In the genomic region with DNA sequence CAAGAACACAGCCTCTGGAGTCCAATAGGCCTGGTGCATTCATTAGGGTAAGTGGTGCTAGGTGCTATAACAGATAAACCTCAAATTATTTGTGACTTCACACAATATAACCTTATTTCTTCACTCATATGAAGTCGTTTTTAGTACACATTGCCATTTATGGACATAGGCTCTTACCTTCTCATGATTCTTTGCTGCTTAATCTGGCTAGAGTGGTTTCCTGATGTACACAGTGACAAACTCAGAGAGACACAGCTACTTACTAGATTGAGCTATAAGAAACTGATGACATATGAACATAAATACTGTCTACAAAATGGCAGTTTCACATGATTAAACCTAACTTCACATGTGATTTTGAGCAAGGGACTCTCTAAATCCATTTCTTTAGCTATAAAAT, we compare ENCODE assay signal across 22 cellular contexts.
"Had no signal": no experiment of that assay in that cellular context is flagged by ENCODE, and none has a peak within 500 bp of the region (broad histone marks: within the 10 kb centered on the region; RNA-seq: fewer than 3 reads in every experiment).

No MANE protein-coding gene starts in this region.

- H3K27ac Mint-ChIP-seq: immature natural killer cell; memory B cell; mesothelial cell of epicardium; natural killer cell treated with Interleukin-12 subunit alpha and Interleukin-12 subunit beta and Interleukin-15 and Interleukin-18, amount 100 ng/mL, for 72 hours; neural progenitor cell; stimulated activated naive B cell treated with anti-CD40 and anti-IgM and Interleukin-4, amounts not matched to agents 10 μg/mL and 1 μg/mL and 100 μg/mL, for 72 hours; stimulated activated naive CD8-positive, alpha-beta T cell treated with anti-CD3 and anti-CD28 coated beads, Interleukin-15, amount 100 ng/mL, for 72 hours had no signal

- H3K4me1 Mint-ChIP-seq: immature natural killer cell; mesothelial cell of epicardium; neural progenitor cell; stimulated activated naive CD8-positive, alpha-beta T cell treated with anti-CD3 and anti-CD28 coated beads, Interleukin-15, amount 100 ng/mL, for 72 hours had no signal

- H3K36me3 ChIP-seq: left ventricle myocardium inferior, lower lobe of right lung, neural progenitor cell, ovary, right atrium auricular region, sigmoid colon, tibial nerve, upper lobe of right lung, vagina had no signal

- H3K4me3 Mint-ChIP-seq: immature natural killer cell; mesothelial cell of epicardium; natural killer cell treated with Interleukin-12 subunit alpha and Interleukin-12 subunit beta and Interleukin-15 and Interleukin-18, amount 100 ng/mL, for 72 hours; neural progenitor cell; stimulated activated naive B cell treated with anti-CD40 and anti-IgM and Interleukin-4, amounts not matched to agents 10 μg/mL and 1 μg/mL and 100 μg/mL, for 72 hours; stimulated activated naive CD8-positive, alpha-beta T cell treated with anti-CD3 and anti-CD28 coated beads, Interleukin-15, amount 100 ng/mL, for 72 hours had no signal

- H3K27me3 ChIP-seq: foreskin keratinocyte, neural progenitor cell, ovary, right atrium auricular region, sigmoid colon, testis, tibial nerve, upper lobe of right lung, vagina had no signal

- DNase-seq: foreskin keratinocyte; immature natural killer cell; left ventricle myocardium inferior; lower lobe of right lung; nucleus accumbens; ovary; sigmoid colon; stimulated activated CD4-positive, alpha-beta T cell treated with anti-CD3 and anti-CD28 coated beads, Interleukin-2, amount 100 ng/mL, for 24 hours; stimulated activated CD4-positive, alpha-beta T cell treated with anti-CD3 and anti-CD28 coated beads, Interleukin-4, amount 100 ng/mL, for 4 hours; stimulated activated naive B cell treated with anti-CD40 and anti-IgM and Interleukin-4, amounts not matched to agents 10 μg/mL and 1 μg/mL and 100 μg/mL, for 72 hours; stimulated activated naive CD8-positive, alpha-beta T cell treated with anti-CD3 and anti-CD28 coated beads, Interleukin-15, amount 100 ng/mL, for 72 hours; testis; upper lobe of right lung had no signal

- H3K27me3 Mint-ChIP-seq: memory B cell; natural killer cell treated with Interleukin-12 subunit alpha and Interleukin-12 subunit beta and Interleukin-15 and Interleukin-18, amount 100 ng/mL, for 72 hours; stimulated activated naive B cell treated with anti-CD40 and anti-IgM and Interleukin-4, amounts not matched to agents 10 μg/mL and 1 μg/mL and 100 μg/mL, for 72 hours; stimulated activated naive CD8-positive, alpha-beta T cell treated with anti-CD3 and anti-CD28 coated beads, Interleukin-15, amount 100 ng/mL, for 72 hours had no signal

- H3K4me2 ChIP-seq: neural progenitor cell had no signal

- H3K27ac ChIP-seq: foreskin keratinocyte, left ventricle myocardium inferior, lower lobe of right lung, neural progenitor cell, ovary, right atrium auricular region, sigmoid colon, skin epidermis, testis, tibial nerve, upper lobe of right lung, vagina had no signal

- H3K36me3 Mint-ChIP-seq: immature natural killer cell; mesothelial cell of epicardium; natural killer cell treated with Interleukin-12 subunit alpha and Interleukin-12 subunit beta and Interleukin-15 and Interleukin-18, amount 100 ng/mL, for 72 hours; neural progenitor cell had no signal

- H3K9me3 Mint-ChIP-seq: immature natural killer cell; natural killer cell treated with Interleukin-12 subunit alpha and Interleukin-12 subunit beta and Interleukin-15 and Interleukin-18, amount 100 ng/mL, for 72 hours; stimulated activated naive CD8-positive, alpha-beta T cell treated with anti-CD3 and anti-CD28 coated beads, Interleukin-15, amount 100 ng/mL, for 72 hours had no signal

- H3K4me3 ChIP-seq: left ventricle myocardium inferior, lower lobe of right lung, neural progenitor cell, ovary, right atrium auricular region, sigmoid colon, skin epidermis, testis, tibial nerve, upper lobe of right lung, vagina had no signal

- FAIRE-seq: keratinocyte had no signal

- H2AFZ ChIP-seq: neural progenitor cell had no signal

- H3K9ac ChIP-seq: neural progenitor cell had no signal

- ATAC-seq: foreskin keratinocyte; lower lobe of right lung; natural killer cell treated with Interleukin-12 subunit alpha and Interleukin-12 subunit beta and Interleukin-15 and Interleukin-18, amount 100 ng/mL, for 72 hours; stimulated activated naive B cell treated with anti-CD40 and anti-IgM and Interleukin-4, amounts not matched to agents 10 μg/mL and 1 μg/mL and 100 μg/mL, for 72 hours; stimulated activated naive CD8-positive, alpha-beta T cell treated with anti-CD3 and anti-CD28 coated beads, Interleukin-15, amount 100 ng/mL, for 72 hours; upper lobe of right lung had no signal

- H3K9me3 ChIP-seq: lower lobe of right lung, ovary, right atrium auricular region, sigmoid colon, testis, upper lobe of right lung, vagina had no signal

- H3K4me1 ChIP-seq: foreskin keratinocyte, left ventricle myocardium inferior, lower lobe of right lung, neural progenitor cell, right atrium auricular region, sigmoid colon, testis, tibial nerve, upper lobe of right lung, vagina had no signal
